In genomic region chr20:64057628-64058498, GRCh38 we compare ENCODE assay signal across 8 cellular contexts. TPM values are rescaled to one million over a fixed set of nuclear protein-coding genes. Genes with fewer than 3 reads are reported as not detected.
A peak's percentile ranks its signal among the peaks of the same experiment; 100 is the strongest.
DNase-seq lines count a peak whose midpoint lies in the region; ATAC-seq and TF ChIP-seq lines count a peak whose summit lies in the region.

No MANE protein-coding gene starts in this region.

- intact Hi-C loops in A673 (cut with micrococcal nuclease; ENCODE audit: unreplicated experiment), result no loop called here

- in situ Hi-C loops in T47D (cut with HindIII; ENCODE audit: low pct_unique_long_range_greater_than_20kb, low sequenced_read_pairs), result no loop called here

- H3K9me3 ChIP-seq in A673 (ENCODE audit: low read depth, low read length, poor library complexity, severe bottlenecking) (no peaks in the 10 kb centered on the region), WERI-Rb-1 (ENCODE audit: severe bottlenecking) (no peaks in the 10 kb centered on the region)

- H3K4me1 ChIP-seq in A673 (ENCODE audit: insufficient read depth, low read length, poor library complexity, severe bottlenecking), result peaks cover 12% of the 10 kb centered on the region

- H3K36me3 ChIP-seq in A673 (ENCODE audit: insufficient read depth, low read length, poor library complexity, severe bottlenecking) (no peaks in the 10 kb centered on the region), WERI-Rb-1 (no peaks in the 10 kb centered on the region)

- DNase-seq in A673 (ENCODE audit: low spot score) (peak; percentile 73), NCI-H1930 (lab: John Stamatoyannopoulos, UW) (peak; percentile 53 to 60), WERI-Rb-1 (peak; percentile 81), T47D (ENCODE audit: low read depth in 1 of 2, low spot score in 1 of 2) (peak; percentile 80 to 96), kidney tubule cell (ENCODE audit: low spot score) (peak; percentile 68)
- DNase-seq in stimulated activated CD4-positive, alpha-beta T cell treated with anti-CD3 and anti-CD28 coated beads, Interleukin-4, amount 100 ng/mL, for 48 hours (ENCODE audit: low read depth in 2 of 2), result peak; percentile 82 to 91

- no TSS peak for BruUV-seq in A673 (replicated peaks; lab: Mats Ljungman, UMichigan)

- H3K27ac ChIP-seq in A673 (ENCODE audit: low read depth, low read length, poor library complexity, severe bottlenecking), result no peak overlapping the region
- no peak overlapping the region for H3K27ac ChIP-seq in WERI-Rb-1

- POLR2A ChIA-PET in A673 (lab: Charles Lee; ENCODE audit: low non-redundant PET), result no interaction called here

- ATAC-seq in GM19023 (IDR thresholded peaks at IDR 0.05; ENCODE audit: unreplicated experiment) (peak; percentile 62), HG02970 (IDR thresholded peaks at IDR 0.05; ENCODE audit: low FRiP score, unreplicated experiment) (no peak)

- H3K4me3 ChIP-seq in A673 (ENCODE audit: low read depth, low read length, poor library complexity, severe bottlenecking), result no peak overlapping the region
- H3K4me3 ChIP-seq in WERI-Rb-1 (ENCODE audit: low read depth, low read length), result no peak overlapping the region

- TF ChIP-seq CTCF in A673 (conservative IDR thresholded peaks at IDR 0.05; ENCODE audit: low read depth, low read length), result peak; percentile 90
- TF ChIP-seq CTCF in WERI-Rb-1 (IDR thresholded peaks at IDR 0.05; ENCODE audit: low read depth, low read length), result peak; percentile 82

- CTCF ChIA-PET in A673 (lab: Charles Lee), result interaction anchor here (0.8 to 1.0 kb wide), 2 partner anchors 11 to 77 kb away, joined by 3 read pairs; no protein-coding TSS in a partner anchor

- H3K27me3 ChIP-seq in A673 (replicated peaks; ENCODE audit: insufficient read depth, low read depth, low read length, poor library complexity) (no peaks in the 10 kb centered on the region), WERI-Rb-1 (ENCODE audit: insufficient read depth, low read depth, severe bottlenecking) (no peaks in the 10 kb centered on the region)

RNA-seq across cellular contexts. Expression of gene TCEA2, which starts 5.1 kb away (rescaled TPM):
- 35.0 and 41.3 TPM in 2 replicates for total RNA-seq in A673 (2021)

RNA-seq across cellular contexts. Expression of gene SOX18, which starts 8.4 kb away (rescaled TPM):
- 0.30 and 0.70 TPM in 2 replicates for total RNA-seq in A673 (2021)

RNA-seq across cellular contexts. Expression of gene RGS19, which starts 21.5 kb away (rescaled TPM):
- 14.4 and 16.4 TPM in 2 replicates for total RNA-seq in A673 (2021)

RNA-seq across cellular contexts. Expression of gene C20orf204, which starts 21.9 kb away (rescaled TPM):
- 2.4 and 2.5 TPM in 2 replicates for total RNA-seq in A673 (2021)

RNA-seq across cellular contexts. Expression of gene OPRL1, which starts 22.0 kb away (rescaled TPM):
- total RNA-seq in A673 (2021), result 0.32 and 0.46 TPM in 2 replicates
